Comparison of ENCODE assay signal across 24 cellular contexts in genomic region chr11:35798423-35798822, GRCh38.
A peak's percentile ranks its signal among the peaks of the same experiment; 100 is the strongest.
DNase-seq lines count a peak whose midpoint lies in the region; ATAC-seq and TF ChIP-seq lines count a peak whose summit lies in the region.
"Had no signal": no experiment of that assay in that cellular context is flagged by ENCODE, and none has a peak within 500 bp of the region (broad histone marks: within the 10 kb centered on the region; RNA-seq: fewer than 3 reads in every experiment).

No MANE protein-coding gene starts in this region.

- no peak overlapping the region for H3K4me3 ChIP-seq in cardiac fibroblast (replicated peaks in 1 of 2; ENCODE audit: low read depth in 2 of 2, low read length in 2 of 2)
- H3K4me3 ChIP-seq: ascending aorta, left ventricle myocardium inferior, uterus had no signal

- peaks cover 21% of the 10 kb centered on the region for H3K36me3 Mint-ChIP-seq in type B pancreatic cell

- no peaks in the 10 kb centered on the region for H3K27me3 Mint-ChIP-seq in type B pancreatic cell
- H3K27me3 Mint-ChIP-seq: activated naive CD4-positive, alpha-beta T cell treated with anti-CD3 and anti-CD28 coated beads, Interleukin-2, amount 50 U/mL, for 24 hours; CD4-positive, alpha-beta T cell had no signal

- peaks cover 8% of the 10 kb centered on the region for H3K9me3 Mint-ChIP-seq in type B pancreatic cell
- H3K9me3 Mint-ChIP-seq: activated naive CD4-positive, alpha-beta T cell treated with anti-CD3 and anti-CD28 coated beads, Interleukin-2, amount 50 U/mL, for 24 hours; CD4-positive, alpha-beta T cell; natural killer cell had no signal

- H3K4me1 Mint-ChIP-seq in type B pancreatic cell (ENCODE audit: unreplicated experiment): peaks cover 21% of the 10 kb centered on the region

- ATAC-seq in HG03097 (IDR thresholded peaks at IDR 0.05; ENCODE audit: low FRiP score, unreplicated experiment): no peak

- no peak overlapping the region for H3K27ac Mint-ChIP-seq in type B pancreatic cell
- H3K27ac Mint-ChIP-seq: activated naive CD4-positive, alpha-beta T cell treated with anti-CD3 and anti-CD28 coated beads, Interleukin-2, amount 50 U/mL, for 24 hours; CD4-positive, alpha-beta T cell; natural killer cell had no signal

- no peak overlapping the region for H3K4me3 Mint-ChIP-seq in type B pancreatic cell
- H3K4me3 Mint-ChIP-seq: activated naive CD4-positive, alpha-beta T cell treated with anti-CD3 and anti-CD28 coated beads, Interleukin-2, amount 50 U/mL, for 24 hours; CD4-positive, alpha-beta T cell; natural killer cell had no signal

- TF ChIP-seq CTCF in cardiac fibroblast (IDR thresholded peaks at IDR 0.05; ENCODE audit: low read depth, low read length) (no peak), type B pancreatic cell (conservative IDR thresholded peaks at IDR 0.05) (no peak)

- DNase-seq in EH (ENCODE audit: low read depth): peak; percentile 51
- peak; percentile 41 for DNase-seq in M059J (ENCODE audit: low read depth)
- peak; percentile 10 to 37 for DNase-seq in cardiac fibroblast (ENCODE audit: low read depth in 2 of 2)
- DNase-seq in kidney tubule cell (ENCODE audit: low spot score): peak; percentile 39
- no peak for DNase-seq in GOT3 (lab: John Stamatoyannopoulos, UW)
- no peak for DNase-seq in type B pancreatic cell (ENCODE audit: extremely low spot score, unreplicated experiment)
- DNase-seq: activated CD4-positive, alpha-beta T cell treated with anti-CD3 and anti-CD28 coated beads, Interleukin-2, amount 50 U/mL, for 1 hour; CD4-positive, alpha-beta T cell; DMS 273 treated with DMSO at 0.1 percent for 48 hours; hippocampal formation; left ventricle myocardium inferior; midbrain; natural killer cell; NCI-H1092; NCI-H1930; NCI-H748 treated with DMSO at 0.1 percent for 48 hours; retina; small intestine; stimulated activated CD4-positive, alpha-beta T cell treated with anti-CD3 and anti-CD28 coated beads, Interleukin-1b, Interleukin-23, amount 100 ng/mL, for 48 hours; T-helper 9 cell; uterus had no signal

Comparison
In these comparisons a context has a peak if more than half of its experiments do, and no peak if none do; other contexts are left out.
1. DNase-seq: peak in EH (single experiment), M059J (single experiment), cardiac fibroblast (2 of 2) and kidney tubule cell (single experiment); none in GOT3 (single experiment) and type B pancreatic cell (single experiment).